13 cellular contexts compared by ENCODE assay signal in the genomic region with DNA sequence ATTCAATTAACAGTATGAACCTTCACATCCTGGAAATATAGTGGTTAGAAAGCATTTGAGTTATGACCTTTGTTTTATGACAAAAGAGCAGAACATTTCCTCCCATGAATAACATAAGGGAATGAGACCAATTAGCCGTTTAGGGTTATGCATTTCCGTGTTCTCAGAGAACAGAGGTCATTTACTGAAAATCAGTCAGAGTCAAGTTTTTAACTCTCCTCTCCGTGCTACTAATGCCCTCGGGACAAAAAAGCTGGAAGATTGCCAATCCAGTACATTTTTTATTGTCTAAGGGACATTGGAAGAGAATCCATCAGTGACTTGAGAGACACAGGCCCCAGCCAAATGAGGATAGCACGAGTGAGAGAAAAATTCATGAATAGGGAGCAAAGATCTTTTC.
DNase-seq lines count a peak whose midpoint lies in the region; ATAC-seq, FAIRE-seq and TF ChIP-seq lines count a peak whose summit lies in the region.
"Had no signal": no experiment of that assay in that cellular context is flagged by ENCODE, and none has a peak within 500 bp of the region (broad histone marks: within the 10 kb centered on the region; RNA-seq: fewer than 3 reads in every experiment).

No MANE protein-coding gene starts in this region.

- H3K27me3 ChIP-seq in pancreas: no peaks in the 10 kb centered on the region
- H3K27me3 ChIP-seq: ascending aorta had no signal

- no peaks in the 10 kb centered on the region for H3K4me1 ChIP-seq in pancreas
- H3K4me1 ChIP-seq: ascending aorta had no signal

- intact Hi-C loops in pancreas (cut with DNase I): no loop called here

- ATAC-seq in pancreas (no peak), HG03565 (IDR thresholded peaks at IDR 0.05; ENCODE audit: unreplicated experiment) (no peak), HG03025 (IDR thresholded peaks at IDR 0.05; ENCODE audit: low FRiP score, unreplicated experiment) (no peak)

- no peak for TF ChIP-seq CTCF in pancreas (IDR thresholded peaks at IDR 0.05)

- in situ Hi-C loops in G401 (cut with HindIII; ENCODE audit: low sequenced_read_pairs): no loop called here

- H3K27ac ChIP-seq in pancreas: no peak overlapping the region
- H3K27ac ChIP-seq: ascending aorta had no signal

- no peaks in the 10 kb centered on the region for H3K9me3 ChIP-seq in pancreas
- H3K9me3 ChIP-seq: ascending aorta had no signal

- 31 to 39% methylated on average over 5 of the region's 5 CpGs for WGBS in pancreas, 2 donors

- no peaks in the 10 kb centered on the region for H3K36me3 ChIP-seq in pancreas
- H3K36me3 ChIP-seq: ascending aorta had no signal

- peak; percentile 91 for FAIRE-seq in pancreas (lab: Jason Lieb, UNC)

- peak; percentile 63 for DNase-seq in ELR (ENCODE audit: low read depth)
- peak; percentile 22 for DNase-seq in NCI-H345 treated with DMSO at 0.1 percent for 48 hours (lab: John Stamatoyannopoulos, UW; ENCODE audit: unreplicated experiment)
- DNase-seq in fibroblast of gingiva (ENCODE audit: low read depth): peak; percentile 68
- no peak for DNase-seq in pancreas
- no peak for DNase-seq in NCI-H2107 (lab: John Stamatoyannopoulos, UW)
- DNase-seq in G401 (ENCODE audit: low spot score): no peak
- DNase-seq: activated CD8-positive, alpha-beta memory T cell treated with anti-CD3 and anti-CD28 coated beads, Interleukin-2, amount 50 U/mL, for 4 hours; DND-41; NCI-H526 treated with DMSO at 0.1 percent for 48 hours; stimulated activated CD4-positive, alpha-beta T cell treated with anti-CD3 and anti-CD28 coated beads, Interleukin-4, amount 100 ng/mL, for 1 hour had no signal

- H3K4me3 ChIP-seq in pancreas: no peak overlapping the region
- H3K4me3 ChIP-seq: ascending aorta had no signal

Comparison
In these comparisons a context has a peak if more than half of its experiments do, and no peak if none do; other contexts are left out.
1. DNase-seq: peak in ELR (single experiment), NCI-H345 treated with DMSO at 0.1 percent for 48 hours (single experiment) and fibroblast of gingiva (single experiment); none in pancreas (0 of 6), NCI-H2107 (single experiment) and G401 (single experiment).